ENCODE assay signal across 10 cellular contexts in genomic region chr3:39911465-39912309, GRCh38.
DNase-seq lines count a peak whose midpoint lies in the region; ATAC-seq and TF ChIP-seq lines count a peak whose summit lies in the region.
"Had no signal": no experiment of that assay in that cellular context is flagged by ENCODE, and none has a peak within 500 bp of the region (broad histone marks: within the 10 kb centered on the region; RNA-seq: fewer than 3 reads in every experiment).

No MANE protein-coding gene starts in this region.

- no peak for TF ChIP-seq CTCF in Caco-2 (IDR thresholded peaks at IDR 0.05; ENCODE audit: insufficient read depth in 1 of 2, low read depth in 1 of 2, low read length in 1 of 2, severe bottlenecking in 1 of 2, unreplicated experiment in 1 of 2)
- TF ChIP-seq CTCF in SK-N-SH (IDR thresholded peaks at IDR 0.05), result peak; percentile 13; the same call in 1 of the 2 replicates
- TF ChIP-seq CTCF in fibroblast of pulmonary artery (IDR thresholded peaks at IDR 0.05; ENCODE audit: low read length, missing control alignments), result no peak
- no peak for TF ChIP-seq CTCF in neural crest cell (conservative IDR thresholded peaks at IDR 0.05)
- TF ChIP-seq CTCF in CD4-positive, alpha-beta T cell (IDR thresholded peaks at IDR 0.05), result no peak

- H3K4me3 Mint-ChIP-seq in Caco-2 (ENCODE audit: unreplicated experiment) (peak overlapping the region; percentile 22), neural crest cell (no peak overlapping the region)
- H3K4me3 Mint-ChIP-seq in CD4-positive, alpha-beta T cell, result no peak overlapping the region

- peaks cover 22% of the 10 kb centered on the region for H3F3A ChIP-seq in SK-N-SH (replicated peaks; ENCODE audit: insufficient read depth)

- no peaks in the 10 kb centered on the region for H3K9me3 ChIP-seq in Caco-2
- no peaks in the 10 kb centered on the region for H3K9me3 ChIP-seq in SK-N-SH
- no peaks in the 10 kb centered on the region for H3K9me3 ChIP-seq in CD4-positive, alpha-beta T cell (ENCODE audit: control insufficient read depth, low read length)

- H3K36me3 ChIP-seq in Caco-2 (ENCODE audit: control insufficient read depth, insufficient read depth, low read length) (no peaks in the 10 kb centered on the region), SK-N-SH (replicated peaks in 1 of 2; ENCODE audit: control insufficient read depth in 1 of 2, insufficient read depth in 2 of 2, low read length in 1 of 2) (no peaks in the 10 kb centered on the region)

- H3K4me2 ChIP-seq in SK-N-SH, result no peak overlapping the region

- intact Hi-C loops in Caco-2 (cut with micrococcal nuclease; ENCODE audit: unreplicated experiment), result no loop called here
- intact Hi-C loops in CD4-positive, alpha-beta T cell (cut with DNase I, micrococcal nuclease), result no loop called here

- TF ChIP-seq RAD21 in SK-N-SH (IDR thresholded peaks at IDR 0.05; ENCODE audit: low read length), result no peak

- no peak for TF ChIP-seq EP300 in SK-N-SH (IDR thresholded peaks at IDR 0.05; ENCODE audit: borderline replicate concordance in 1 of 2, low read depth in 1 of 2, low read length in 1 of 2)

- peak; percentile 20 to 60 for DNase-seq in Caco-2
- no peak for DNase-seq in SK-N-SH
- peak; percentile 56 for DNase-seq in fibroblast of pulmonary artery (ENCODE audit: low read depth)
- DNase-seq in neural crest cell (ENCODE audit: low read depth, low spot score), result no peak
- no peak for DNase-seq in NCI-H2107 treated with DMSO at 0.1 percent for 48 hours (lab: John Stamatoyannopoulos, UW; ENCODE audit: unreplicated experiment)
- DNase-seq in CD4-positive, alpha-beta T cell, result no peak
- DNase-seq in NCI-H146 treated with DMSO at 0.1 percent for 48 hours (lab: John Stamatoyannopoulos, UW; ENCODE audit: unreplicated experiment), result no peak
- DNase-seq in NCI-H1105 (lab: John Stamatoyannopoulos, UW), result no peak
- DNase-seq: activated T-cell treated with anti-CD3 and anti-CD28 coated beads for 4 hours, NCI-H82 had no signal

- H3K4me1 Mint-ChIP-seq in Caco-2 (ENCODE audit: low read depth, unreplicated experiment), result peaks cover 18% of the 10 kb centered on the region
- no peaks in the 10 kb centered on the region for H3K4me1 Mint-ChIP-seq in neural crest cell
- H3K4me1 Mint-ChIP-seq in CD4-positive, alpha-beta T cell (ENCODE audit: low read depth), result no peaks in the 10 kb centered on the region

- H4K20me1 ChIP-seq in SK-N-SH (ENCODE audit: insufficient read depth), result no peaks in the 10 kb centered on the region

- POLR2A ChIA-PET in Caco-2 (lab: Charles Lee), result no interaction called here
- POLR2A ChIA-PET in SK-N-SH (lab: Yijun Ruan, JAX), result no interaction called here
- POLR2A ChIA-PET in CD4-positive, alpha-beta T cell (lab: Charles Lee), result no interaction called here

- no peaks in the 10 kb centered on the region for H3K9me2 ChIP-seq in SK-N-SH

- no TSS peak for BruUV-seq in Caco-2 (replicated peaks; lab: Mats Ljungman, UMichigan)

- H3K27ac ChIP-seq in SK-N-SH (ENCODE audit: low read depth in 2 of 2, low read length in 1 of 2), result peak overlapping the region; percentile 16 to 19; a peak in 2 of 4 replicates
- no peak overlapping the region for H3K27ac ChIP-seq in CD4-positive, alpha-beta T cell (ENCODE audit: low read depth, low read length)

- H3K27me3 ChIP-seq in Caco-2 (replicated peaks; ENCODE audit: control insufficient read depth, insufficient read depth, low read length), result no peaks in the 10 kb centered on the region
- no peaks in the 10 kb centered on the region for H3K27me3 ChIP-seq in SK-N-SH (ENCODE audit: insufficient read depth)
- H3K27me3 ChIP-seq in CD4-positive, alpha-beta T cell (ENCODE audit: control insufficient read depth, insufficient read depth, low read length), result no peaks in the 10 kb centered on the region

- H2AFZ ChIP-seq in SK-N-SH (ENCODE audit: low read depth), result peak overlapping the region; percentile 66; the same call in 1 of the 2 replicates

- no peak overlapping the region for H3K9ac ChIP-seq in SK-N-SH

- H3K9me3 Mint-ChIP-seq in Caco-2 (ENCODE audit: unreplicated experiment) (no peaks in the 10 kb centered on the region), neural crest cell (no peaks in the 10 kb centered on the region)
- no peaks in the 10 kb centered on the region for H3K9me3 Mint-ChIP-seq in CD4-positive, alpha-beta T cell

- ATAC-seq in CD4-positive, alpha-beta T cell (ENCODE audit: poor library complexity), result no peak

- H3K4me3 ChIP-seq in Caco-2 (ENCODE audit: low read depth, low read length), result no peak overlapping the region
- H3K4me3 ChIP-seq in SK-N-SH (ENCODE audit: low read depth in 2 of 2, low read length in 1 of 2), result no peak overlapping the region
- H3K4me3 ChIP-seq in fibroblast of pulmonary artery (replicated peaks; ENCODE audit: low read depth, low read length), result no peak overlapping the region

- H3K27me3 Mint-ChIP-seq in Caco-2 (ENCODE audit: insufficient read depth, unreplicated experiment) (no peaks in the 10 kb centered on the region), neural crest cell (ENCODE audit: low read depth) (no peaks in the 10 kb centered on the region)
- H3K27me3 Mint-ChIP-seq in CD4-positive, alpha-beta T cell, result no peaks in the 10 kb centered on the region

- H3K4me1 ChIP-seq in Caco-2, result peaks cover 21% of the 10 kb centered on the region
- H3K4me1 ChIP-seq in SK-N-SH (ENCODE audit: control insufficient read depth in 1 of 2, insufficient read depth in 2 of 2, low read depth in 1 of 2, low read length in 1 of 2), result peaks cover 11 to 48% of the 10 kb centered on the region in 2 experiments

- H3K36me3 Mint-ChIP-seq in Caco-2 (ENCODE audit: insufficient read depth, unreplicated experiment), result peaks cover 9% of the 10 kb centered on the region
- no peaks in the 10 kb centered on the region for H3K36me3 Mint-ChIP-seq in neural crest cell (ENCODE audit: low read depth)
- no peaks in the 10 kb centered on the region for H3K36me3 Mint-ChIP-seq in CD4-positive, alpha-beta T cell (ENCODE audit: low read depth)

- WGBS in SK-N-SH (ENCODE audit: low lambda C conversion rate), result 53% methylated on average over 3 of the region's 3 CpGs

- H3K79me2 ChIP-seq in SK-N-SH (ENCODE audit: insufficient read depth), result no peaks in the 10 kb centered on the region

- CTCF ChIA-PET in Caco-2 (lab: Charles Lee) (no interaction called here), SK-N-SH (lab: Yijun Ruan, JAX) (interaction anchor here (1.5 kb wide), 1 partner anchor 187 kb away, joined by 3 read pairs; no protein-coding TSS in a partner anchor)
- CTCF ChIA-PET in CD4-positive, alpha-beta T cell (lab: Charles Lee), result no interaction called here

- H3K27ac Mint-ChIP-seq in Caco-2 (ENCODE audit: unreplicated experiment) (peak overlapping the region; percentile 72), neural crest cell (ENCODE audit: unreplicated experiment) (peak overlapping the region; percentile 84)
- no peak overlapping the region for H3K27ac Mint-ChIP-seq in CD4-positive, alpha-beta T cell

TF ChIP-seq in SK-N-SH, 30 proteins besides CTCF, POLR2A, EP300 and RAD21:
- TF ChIP-seq NRF1 (IDR thresholded peaks at IDR 0.05; ENCODE audit: low read depth, low read length), result no peak
TF ChIP-seq in SK-N-SH: peak in this region for 0.

Comparison
In these comparisons a context has a peak if more than half of its experiments do, and no peak if none do; other contexts are left out.
1. DNase-seq: peak in Caco-2 (2 of 2) and fibroblast of pulmonary artery (single experiment); none in SK-N-SH (single experiment), neural crest cell (single experiment), NCI-H2107 treated with DMSO at 0.1 percent for 48 hours (single experiment), CD4-positive, alpha-beta T cell (0 of 10), NCI-H146 treated with DMSO at 0.1 percent for 48 hours (single experiment) and NCI-H1105 (single experiment).